8 cellular contexts compared by ENCODE assay signal in genomic region chr17:1561420-1562177, GRCh38. TPM values are rescaled to one million over a fixed set of nuclear protein-coding genes. Genes with fewer than 3 reads are reported as not detected.
DNase-seq lines count a peak whose midpoint lies in the region; ATAC-seq, FAIRE-seq and TF ChIP-seq lines count a peak whose summit lies in the region.

No MANE protein-coding gene starts in this region.

- H3K27ac Mint-ChIP-seq in glutamatergic neuron (ENCODE audit: unreplicated experiment), result peak overlapping the region; percentile 84

- DNase-seq in AG08395 (ENCODE audit: low spot score) (peak; percentile 44), NCI-H226 (peak; percentile 8), glutamatergic neuron (peak; percentile 65), trophoblast cell (peak in 1 of 2 donors; percentile 55), H54 (ENCODE audit: insufficient read length, low spot score) (no peak), Kasumi-1 (lab: John Stamatoyannopoulos, UW) (no peak)
- DNase-seq in activated effector memory CD4-positive, alpha-beta T cell treated with Interleukin-2 at 50 U/mL for 16 hours, result peak; percentile 12

- H4K91ac ChIP-seq in trophoblast cell (ENCODE audit: low read depth, low read length), result peak overlapping the region; percentile 84

- peak overlapping the region; percentile 62 for H2AK5ac ChIP-seq in trophoblast cell (ENCODE audit: low read length)

- H3K23ac ChIP-seq in trophoblast cell (ENCODE audit: low read length), result no peak overlapping the region

- H3K14ac ChIP-seq in trophoblast cell (ENCODE audit: low read length), result peak overlapping the region; percentile 79

- peak overlapping the region; percentile 93 for H3K9ac ChIP-seq in trophoblast cell (ENCODE audit: low read length)

- peaks cover 23 to 34% of the 10 kb centered on the region in 2 experiments for H3K4me1 ChIP-seq in trophoblast cell (ENCODE audit: control insufficient read depth in 1 of 2, insufficient read depth in 2 of 2, low read length in 2 of 2)

- H4K8ac ChIP-seq in trophoblast cell (ENCODE audit: low read depth, low read length), result peak overlapping the region; percentile 64

- H4K12ac ChIP-seq in trophoblast cell (ENCODE audit: low read depth, low read length), result no peak overlapping the region

- WGBS in trophoblast cell (ENCODE audit: extremely low coverage, insufficient coverage, insufficient read length), result no CpG with 5 or more reads among the region's 47 CpGs

- H3K27me3 ChIP-seq in trophoblast cell (ENCODE audit: insufficient read depth, low read length), result no peaks in the 10 kb centered on the region

- H3K4me1 Mint-ChIP-seq in glutamatergic neuron (ENCODE audit: low read depth, unreplicated experiment), result peaks cover 15% of the 10 kb centered on the region

- H3K9me3 ChIP-seq in trophoblast cell (ENCODE audit: insufficient read depth, low read depth, low read length), result no peaks in the 10 kb centered on the region

- H2BK120ac ChIP-seq in trophoblast cell (ENCODE audit: insufficient read depth, low read length, poor library complexity), result peak overlapping the region; percentile 52

- peak overlapping the region; percentile 56 for H3K4ac ChIP-seq in trophoblast cell (ENCODE audit: low read depth, low read length)

- peaks cover 16% of the 10 kb centered on the region for H3K27me3 Mint-ChIP-seq in glutamatergic neuron (ENCODE audit: unreplicated experiment)

- no peak overlapping the region for H2BK12ac ChIP-seq in trophoblast cell (ENCODE audit: low read length)

- TF ChIP-seq CTCF in glutamatergic neuron (IDR thresholded peaks at IDR 0.05; ENCODE audit: partially characterized antibody, unreplicated experiment), result no peak

- peaks cover 3 to 4% of the 10 kb centered on the region in 2 experiments for H3K36me3 ChIP-seq in trophoblast cell (ENCODE audit: control insufficient read depth in 1 of 2, insufficient read depth in 2 of 2, low read length in 2 of 2)

- no peak for FAIRE-seq in H54 (lab: Jason Lieb, UNC)

- H2BK5ac ChIP-seq in trophoblast cell (ENCODE audit: low read depth, low read length, poor library complexity), result peak overlapping the region; percentile 27

- peaks cover 6% of the 10 kb centered on the region for H3K9me3 Mint-ChIP-seq in glutamatergic neuron (ENCODE audit: unreplicated experiment)

- no peak for TF ChIP-seq POLR2A in H54 (IDR thresholded peaks at IDR 0.05; ENCODE audit: low read depth, low read length)

- peaks cover 24% of the 10 kb centered on the region for H3K79me2 ChIP-seq in trophoblast cell (ENCODE audit: control insufficient read depth, insufficient read depth, low read length, poor library complexity)

- ATAC-seq in GM21423 (IDR thresholded peaks at IDR 0.05; ENCODE audit: unreplicated experiment), result peak; percentile 15

- peak overlapping the region; percentile 45 for H3K27ac ChIP-seq in trophoblast cell (ENCODE audit: low read depth, low read length)

- H3K79me1 ChIP-seq in trophoblast cell (ENCODE audit: low read length), result peaks cover 9% of the 10 kb centered on the region

- peak overlapping the region; percentile 92 for H3K4me3 Mint-ChIP-seq in glutamatergic neuron (ENCODE audit: unreplicated experiment)

- H2AFZ ChIP-seq in trophoblast cell (ENCODE audit: insufficient read depth, low read length, poor library complexity), result no peak overlapping the region

- H3K4me2 ChIP-seq in trophoblast cell (ENCODE audit: low read length), result peak overlapping the region; percentile 93

- peak overlapping the region; percentile 97 for H3K4me3 ChIP-seq in trophoblast cell (ENCODE audit: low read depth, low read length)

- no peaks in the 10 kb centered on the region for H3K36me3 Mint-ChIP-seq in glutamatergic neuron (ENCODE audit: unreplicated experiment)

- H3K18ac ChIP-seq in trophoblast cell (ENCODE audit: low read length), result peak overlapping the region; percentile 87

RNA-seq across cellular contexts. Expression of gene PITPNA, which starts 1.0 kb away (rescaled TPM):
- total RNA-seq in glutamatergic neuron (ENCODE audit: unreplicated experiment), result 65.5 TPM
- polyA plus RNA-seq in trophoblast cell (2013), result 132 and 135 TPM in 2 replicates

RNA-seq across cellular contexts. Expression of gene INPP5K, which starts 45.2 kb away (rescaled TPM):
- total RNA-seq in glutamatergic neuron (ENCODE audit: unreplicated experiment), result 42.4 TPM
- polyA plus RNA-seq in trophoblast cell (2013), result 22.0 and 24.5 TPM in 2 replicates

Comparison
In these comparisons a context has a peak if more than half of its experiments do, and no peak if none do; other contexts are left out.
1. DNase-seq: peak in AG08395 (single experiment), NCI-H226 (single experiment), activated effector memory CD4-positive, alpha-beta T cell treated with Interleukin-2 at 50 U/mL for 16 hours (single experiment) and glutamatergic neuron (single experiment); none in H54 (single experiment) and Kasumi-1 (0 of 2).